13 cellular contexts compared by ENCODE assay signal in the genomic region with DNA sequence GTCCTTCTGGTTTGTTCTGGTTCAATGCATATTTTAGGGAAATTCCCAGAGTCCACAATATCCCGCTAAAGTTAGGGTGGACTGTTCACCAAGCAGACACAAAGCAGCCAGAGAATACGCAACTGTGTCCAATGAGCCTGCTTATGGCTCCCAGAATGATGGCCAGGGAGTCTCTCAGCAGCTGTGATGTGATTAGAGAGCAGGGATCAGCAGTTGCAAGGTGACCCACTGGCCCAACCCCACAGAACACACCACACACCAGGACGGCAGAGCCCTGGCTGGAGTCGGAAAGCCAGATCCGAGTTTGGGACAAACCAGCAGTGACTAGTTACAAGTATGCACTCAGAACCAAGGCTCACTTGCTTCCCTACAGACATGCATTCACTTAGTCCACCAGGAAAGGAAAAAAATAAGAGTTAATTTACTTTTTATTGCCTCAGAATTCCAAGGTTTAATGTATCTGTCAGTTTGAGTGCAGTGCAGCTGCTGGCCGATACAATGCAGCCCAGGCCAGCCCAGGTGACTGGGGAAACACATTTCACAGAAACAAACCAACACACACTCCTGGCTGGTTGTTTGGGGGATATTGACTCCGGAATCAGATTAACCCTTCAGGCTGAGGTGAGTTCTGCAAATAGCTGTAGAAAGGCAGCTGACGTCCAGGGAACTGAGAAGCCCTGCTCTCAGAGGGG.
DNase-seq lines count a peak whose midpoint lies in the region; ATAC-seq and TF ChIP-seq lines count a peak whose summit lies in the region.
"Had no signal": no experiment of that assay in that cellular context is flagged by ENCODE, and none has a peak within 500 bp of the region (broad histone marks: within the 10 kb centered on the region; RNA-seq: fewer than 3 reads in every experiment).

No MANE protein-coding gene starts in this region.

- H3K4me3 Mint-ChIP-seq in activated CD8-positive, alpha-beta T cell treated with anti-CD3 and anti-CD28 coated beads, Interleukin-2, amount 10 ng/mL, durations not matched to agents 7 days and 5 days: no peak overlapping the region
- H3K4me3 Mint-ChIP-seq in activated CD8-positive, alpha-beta T cell treated with anti-CD3 and anti-CD28 coated beads for 36 hours: no peak overlapping the region
- H3K4me3 Mint-ChIP-seq in mesothelial cell of epicardium (no peak overlapping the region), T-cell (no peak overlapping the region)

- DNase-seq in activated CD8-positive, alpha-beta T cell treated with anti-CD3 and anti-CD28 coated beads, Interleukin-2, amount 10 ng/mL, durations not matched to agents 7 days and 5 days: no peak
- DNase-seq in activated CD8-positive, alpha-beta T cell treated with anti-CD3 and anti-CD28 coated beads for 36 hours: no peak
- DNase-seq in esophagus squamous epithelium (lab: John Stamatoyannopoulos, UW): no peak
- no peak for DNase-seq in mesothelial cell of epicardium (ENCODE audit: low spot score in 2 of 2, unreplicated experiment in 2 of 2)
- no peak for DNase-seq in transverse colon
- no peak for DNase-seq in glomerular visceral epithelial cell (ENCODE audit: extremely low spot score)
- no peak for DNase-seq in T-cell
- DNase-seq: Calu3; central memory CD4-positive, alpha-beta T cell; erythroblast; trophoblast cell had no signal

- peaks cover 51% of the 10 kb centered on the region for H3K36me3 Mint-ChIP-seq in activated CD8-positive, alpha-beta T cell treated with anti-CD3 and anti-CD28 coated beads, Interleukin-2, amount 10 ng/mL, durations not matched to agents 7 days and 5 days (ENCODE audit: low read depth)
- H3K36me3 Mint-ChIP-seq in activated CD8-positive, alpha-beta T cell treated with anti-CD3 and anti-CD28 coated beads for 36 hours (ENCODE audit: low read depth): peaks cover 16% of the 10 kb centered on the region
- H3K36me3 Mint-ChIP-seq in mesothelial cell of epicardium: no peaks in the 10 kb centered on the region
- peaks cover 58% of the 10 kb centered on the region for H3K36me3 Mint-ChIP-seq in T-cell

- peaks cover 63% of the 10 kb centered on the region for H3K4me1 Mint-ChIP-seq in activated CD8-positive, alpha-beta T cell treated with anti-CD3 and anti-CD28 coated beads, Interleukin-2, amount 10 ng/mL, durations not matched to agents 7 days and 5 days (ENCODE audit: low read depth)
- peaks cover 8% of the 10 kb centered on the region for H3K4me1 Mint-ChIP-seq in activated CD8-positive, alpha-beta T cell treated with anti-CD3 and anti-CD28 coated beads for 36 hours (ENCODE audit: low read depth)
- H3K4me1 Mint-ChIP-seq in mesothelial cell of epicardium: peaks cover 97% of the 10 kb centered on the region
- peaks cover 2 to 15% (median 5%) of the 10 kb centered on the region in 3 donors for H3K4me1 Mint-ChIP-seq in T-cell

- H3K27me3 Mint-ChIP-seq in activated CD8-positive, alpha-beta T cell treated with anti-CD3 and anti-CD28 coated beads, Interleukin-2, amount 10 ng/mL, durations not matched to agents 7 days and 5 days (ENCODE audit: low read depth): no peaks in the 10 kb centered on the region
- H3K27me3 Mint-ChIP-seq in activated CD8-positive, alpha-beta T cell treated with anti-CD3 and anti-CD28 coated beads for 36 hours: no peaks in the 10 kb centered on the region
- H3K27me3 Mint-ChIP-seq in mesothelial cell of epicardium (ENCODE audit: low read depth) (no peaks in the 10 kb centered on the region), T-cell (no peaks in the 10 kb centered on the region)

- POLR2A ChIA-PET in activated CD8-positive, alpha-beta T cell treated with anti-CD3 and anti-CD28 coated beads, Interleukin-2, amount 10 ng/mL, durations not matched to agents 7 days and 5 days (lab: Charles Lee): no interaction called here
- POLR2A ChIA-PET in activated CD8-positive, alpha-beta T cell treated with anti-CD3 and anti-CD28 coated beads for 36 hours (lab: Charles Lee): interaction anchor here (1.4 kb wide), 1 partner anchor 119 kb away, joined by 4 read pairs; no protein-coding TSS in a partner anchor
- POLR2A ChIA-PET in T-cell (lab: Charles Lee): interaction anchor here in 1 of 2 donors (0.6 kb wide), 1 partner anchor 729 kb away, joined by 6 read pairs; no protein-coding TSS in a partner anchor

- CTCF ChIA-PET in activated CD8-positive, alpha-beta T cell treated with anti-CD3 and anti-CD28 coated beads, Interleukin-2, amount 10 ng/mL, durations not matched to agents 7 days and 5 days (lab: Charles Lee): interaction anchor here (1.1 to 1.8 kb wide), 4 partner anchors 10 to 68 kb away, joined by 3 to 17 read pairs (median 5); no protein-coding TSS in a partner anchor
- CTCF ChIA-PET in activated CD8-positive, alpha-beta T cell treated with anti-CD3 and anti-CD28 coated beads for 36 hours (lab: Charles Lee): interaction anchor here (0.6 to 2.2 kb wide), 2 partner anchors 68 to 94 kb away, joined by 3 to 15 read pairs; no protein-coding TSS in a partner anchor
- CTCF ChIA-PET in T-cell (lab: Charles Lee): interaction anchor here (0.6 to 1.1 kb wide), 3 partner anchors 8 to 295 kb away, joined by 3 read pairs; no protein-coding TSS in a partner anchor

- H3K9me3 ChIP-seq in esophagus squamous epithelium (no peaks in the 10 kb centered on the region), transverse colon (no peaks in the 10 kb centered on the region)

- H3K4me3 ChIP-seq in esophagus squamous epithelium (no peak overlapping the region), transverse colon (no peak overlapping the region)
- H3K4me3 ChIP-seq: skin epidermis had no signal

- ATAC-seq in activated CD8-positive, alpha-beta T cell treated with anti-CD3 and anti-CD28 coated beads, Interleukin-2, amount 10 ng/mL, durations not matched to agents 7 days and 5 days: no peak
- ATAC-seq in activated CD8-positive, alpha-beta T cell treated with anti-CD3 and anti-CD28 coated beads for 36 hours: no peak
- no peak for ATAC-seq in HG02571 (IDR thresholded peaks at IDR 0.05; ENCODE audit: unreplicated experiment)
- no peak for ATAC-seq in T-cell (replicated peaks in 1 of 4)

- 74 to 80% methylated on average over 7 of the region's 8 CpGs for WGBS in esophagus squamous epithelium, 2 donors
- 33 to 69% methylated on average over 1 to 8 of the region's 8 CpGs for WGBS in transverse colon (ENCODE audit: low coverage in 1 of 2), 2 donors

- no peaks in the 10 kb centered on the region for H3K9me3 Mint-ChIP-seq in activated CD8-positive, alpha-beta T cell treated with anti-CD3 and anti-CD28 coated beads, Interleukin-2, amount 10 ng/mL, durations not matched to agents 7 days and 5 days (ENCODE audit: insufficient read depth)
- H3K9me3 Mint-ChIP-seq in activated CD8-positive, alpha-beta T cell treated with anti-CD3 and anti-CD28 coated beads for 36 hours: no peaks in the 10 kb centered on the region
- H3K9me3 Mint-ChIP-seq in mesothelial cell of epicardium: no peaks in the 10 kb centered on the region
- H3K9me3 Mint-ChIP-seq in T-cell: no peaks in the 10 kb centered on the region

- peak overlapping the region; percentile 67 for H3K27ac Mint-ChIP-seq in activated CD8-positive, alpha-beta T cell treated with anti-CD3 and anti-CD28 coated beads, Interleukin-2, amount 10 ng/mL, durations not matched to agents 7 days and 5 days
- H3K27ac Mint-ChIP-seq in activated CD8-positive, alpha-beta T cell treated with anti-CD3 and anti-CD28 coated beads for 36 hours: no peak overlapping the region
- H3K27ac Mint-ChIP-seq in mesothelial cell of epicardium (peak overlapping the region; percentile 99), T-cell (no peak overlapping the region)

- H3K27ac ChIP-seq in esophagus squamous epithelium: peak overlapping the region; percentile 10 to 88 (median 80)
- peak overlapping the region; percentile 76 to 87 (median 82) for H3K27ac ChIP-seq in transverse colon

- no peaks in the 10 kb centered on the region for H3K27me3 ChIP-seq in esophagus squamous epithelium
- no peaks in the 10 kb centered on the region for H3K27me3 ChIP-seq in transverse colon

- peaks cover 0 to 32% (median 0%) of the 10 kb centered on the region in 3 donors for H3K36me3 ChIP-seq in esophagus squamous epithelium
- H3K36me3 ChIP-seq in transverse colon: no peaks in the 10 kb centered on the region

- no peak for TF ChIP-seq CTCF in activated CD8-positive, alpha-beta T cell treated with anti-CD3 and anti-CD28 coated beads for 36 hours (IDR thresholded peaks at IDR 0.05)
- TF ChIP-seq CTCF in esophagus squamous epithelium (IDR thresholded peaks at IDR 0.05) (no peak), mesothelial cell of epicardium (IDR thresholded peaks at IDR 0.05; ENCODE audit: unreplicated experiment) (no peak), transverse colon (IDR thresholded peaks at IDR 0.05) (no peak)

- in situ Hi-C loops in transverse colon (cut with MboI; ENCODE audit: low pct_ligation_motif_present in 1 of 4, low pct_unique_long_range_greater_than_20kb in 1 of 4, low sequenced_read_pairs in 3 of 4): loop anchor here in 1 of 4 donors (5.0 kb wide), 1 partner anchor 36 kb away; no protein-coding TSS in a partner anchor

- H3K4me1 ChIP-seq in esophagus squamous epithelium (peaks cover 53 to 100% (median 92%) of the 10 kb centered on the region in 3 donors), transverse colon (peaks cover 47 to 88% (median 70%) of the 10 kb centered on the region in 4 donors)

- no peak for TF ChIP-seq EP300 in transverse colon (IDR thresholded peaks at IDR 0.05; ENCODE audit: low read depth)

- intact Hi-C loops in activated CD8-positive, alpha-beta T cell treated with anti-CD3 and anti-CD28 coated beads for 36 hours (cut with micrococcal nuclease): no loop called here
- intact Hi-C loops in esophagus squamous epithelium (cut with DNase I) (loop anchor here (10.0 kb wide), 1 partner anchor 58 kb away; no protein-coding TSS in a partner anchor), transverse colon (cut with DNase I; ENCODE audit: low total_unique reads) (loop anchor here (10.0 kb wide), 2 partner anchors 92 to 122 kb away; partner anchors contain the start of gene HIC1)

- no peak for TF ChIP-seq POLR2A in esophagus squamous epithelium (IDR thresholded peaks at IDR 0.05)
- no peak for TF ChIP-seq POLR2A in transverse colon (IDR thresholded peaks at IDR 0.05)

Comparison
In these comparisons a context has a peak if more than half of its experiments do, and no peak if none do; other contexts are left out.
1. H3K27ac Mint-ChIP-seq: peak in activated CD8-positive, alpha-beta T cell treated with anti-CD3 and anti-CD28 coated beads, Interleukin-2, amount 10 ng/mL, durations not matched to agents 7 days and 5 days (single experiment) and mesothelial cell of epicardium (single experiment); none in activated CD8-positive, alpha-beta T cell treated with anti-CD3 and anti-CD28 coated beads for 36 hours (single experiment) and T-cell (0 of 2).